ENCODE assay signal across 8 cellular contexts in genomic region chr14:61104358-61104757, GRCh38.
A peak's percentile ranks its signal among the peaks of the same experiment; 100 is the strongest.
DNase-seq lines count a peak whose midpoint lies in the region; ATAC-seq and TF ChIP-seq lines count a peak whose summit lies in the region.
"Had no signal": no experiment of that assay in that cellular context is flagged by ENCODE, and none has a peak within 500 bp of the region (broad histone marks: within the 10 kb centered on the region; RNA-seq: fewer than 3 reads in every experiment).

No MANE protein-coding gene starts in this region.

- H3K36me3 ChIP-seq in HCT116 (ENCODE audit: control insufficient read depth in 1 of 2, insufficient read depth in 2 of 2, low read length in 2 of 2) (no peaks in the 10 kb centered on the region), OCI-LY3 (replicated peaks; ENCODE audit: low read depth, low read length) (peaks cover 3% of the 10 kb centered on the region), fibroblast of lung (ENCODE audit: control insufficient read depth, insufficient read depth, low read length) (no peaks in the 10 kb centered on the region)

- H3K27me3 ChIP-seq in HCT116 (ENCODE audit: insufficient read depth, low read length) (no peaks in the 10 kb centered on the region), OCI-LY3 (ENCODE audit: low read depth, low read length) (no peaks in the 10 kb centered on the region), fibroblast of lung (ENCODE audit: control insufficient read depth, insufficient read depth, low read length) (no peaks in the 10 kb centered on the region), dorsolateral prefrontal cortex (no peaks in the 10 kb centered on the region)

- RAD21 ChIA-PET in HCT116 (lab: Charles Lee; ENCODE audit: low non-redundant PET in 1 of 2, low total read pairs in 2 of 2, uncharacterized antibody in 2 of 2, unreplicated experiment in 2 of 2) = no interaction called here

- H2AFZ ChIP-seq in HCT116 (ENCODE audit: low read depth, low read length, poor library complexity, severe bottlenecking) = no peak overlapping the region
- H2AFZ ChIP-seq in OCI-LY3 (ENCODE audit: low read depth, low read length) = peak overlapping the region; percentile 58; the same call in 1 of the 2 replicates
- H2AFZ ChIP-seq in fibroblast of lung (ENCODE audit: low read length) = peak overlapping the region; percentile 6

- no peaks in the 10 kb centered on the region for H3K9me2 ChIP-seq in HCT116 (ENCODE audit: insufficient read depth)

- peaks cover 27 to 39% of the 10 kb centered on the region in 2 experiments for H3K4me1 ChIP-seq in HCT116 (ENCODE audit: control insufficient read depth in 1 of 2, insufficient read depth in 2 of 2, low read length in 2 of 2)
- peaks cover 47% of the 10 kb centered on the region for H3K4me1 ChIP-seq in OCI-LY3 (ENCODE audit: low read length)
- peaks cover 32% of the 10 kb centered on the region for H3K4me1 ChIP-seq in fibroblast of lung (ENCODE audit: control insufficient read depth, extremely low read depth, insufficient read depth, low read length)

- intact Hi-C loops in HCT116 (cut with micrococcal nuclease) = loop anchor here (5.0 kb wide), 1 partner anchor 73 kb away; no protein-coding TSS in a partner anchor
- intact Hi-C loops in dorsolateral prefrontal cortex (cut with DNase I) = no loop called here

- no peaks in the 10 kb centered on the region for H4K20me1 ChIP-seq in HCT116 (ENCODE audit: insufficient read depth)
- H4K20me1 ChIP-seq in OCI-LY3 (ENCODE audit: insufficient read depth, low read length) = no peaks in the 10 kb centered on the region
- H4K20me1 ChIP-seq in fibroblast of lung (ENCODE audit: control insufficient read depth, extremely low read depth, insufficient read depth, low read length) = no peaks in the 10 kb centered on the region

- CTCF ChIA-PET in HCT116 (lab: Charles Lee) = no interaction called here

- no peak for ATAC-seq in HCT116

- H3K9me3 ChIP-seq in HCT116 (ENCODE audit: control insufficient read depth in 1 of 2, insufficient read depth in 1 of 2, low read depth in 1 of 2, low read length in 2 of 2) (no peaks in the 10 kb centered on the region), OCI-LY3 (ENCODE audit: insufficient read depth, low read length) (no peaks in the 10 kb centered on the region), fibroblast of lung (ENCODE audit: control insufficient read depth, insufficient read depth, low read depth, low read length) (no peaks in the 10 kb centered on the region)

- no peak for TF ChIP-seq POLR2A in HCT116 (IDR thresholded peaks at IDR 0.05; ENCODE audit: borderline replicate concordance, extremely low read depth, insufficient read depth, insufficient read length)

- POLR2A ChIA-PET in HCT116 (lab: Charles Lee) = no interaction called here

- peak overlapping the region; percentile 93 for H3K4me2 ChIP-seq in HCT116 (ENCODE audit: low read length)
- H3K4me2 ChIP-seq in OCI-LY3 (ENCODE audit: low read length) = peak overlapping the region; percentile 96
- no peak overlapping the region for H3K4me2 ChIP-seq in fibroblast of lung (ENCODE audit: extremely low read depth, insufficient read depth, low read length)

- no peak for TF ChIP-seq RAD21 in HCT116 (IDR thresholded peaks at IDR 0.05; ENCODE audit: low read depth)

- no peak for DNase-seq in HCT116 (ENCODE audit: low read depth, low spot score)
- no peak for DNase-seq in fibroblast of lung (ENCODE audit: low read depth in 2 of 2)
- no peak for DNase-seq in NCI-H146 (lab: John Stamatoyannopoulos, UW)
- DNase-seq in dorsolateral prefrontal cortex = no peak
- no peak for DNase-seq in GOT3 (lab: John Stamatoyannopoulos, UW)
- DNase-seq: DND-41 had no signal

- peak overlapping the region; percentile 91 for H3K27ac ChIP-seq in HCT116 (ENCODE audit: low read depth, low read length)
- peak overlapping the region; percentile 58 for H3K27ac ChIP-seq in OCI-LY3 (ENCODE audit: low read length)
- H3K27ac ChIP-seq in fibroblast of lung (ENCODE audit: insufficient read depth, low read length) = peak overlapping the region; percentile 90
- H3K27ac ChIP-seq in skin epidermis = peak overlapping the region in 18 of 21 experiments; percentile 19 to 85 (median 74)
- H3K27ac ChIP-seq in dorsolateral prefrontal cortex = peak overlapping the region in 20 of 59 donors; percentile 0 to 74 (median 50)

- H3K79me2 ChIP-seq in HCT116 (ENCODE audit: insufficient read depth, low read length) (no peaks in the 10 kb centered on the region), OCI-LY3 (ENCODE audit: low read length) (no peaks in the 10 kb centered on the region), fibroblast of lung (ENCODE audit: control insufficient read depth, insufficient read depth, low read length) (no peaks in the 10 kb centered on the region)

- H3K9ac ChIP-seq in HCT116 (ENCODE audit: low read length) (peak overlapping the region; percentile 75), OCI-LY3 (ENCODE audit: low read length) (peak overlapping the region; percentile 56), fibroblast of lung (ENCODE audit: insufficient read depth, low read length) (peak overlapping the region; percentile 50)

- TF ChIP-seq CTCF in HCT116 (IDR thresholded peaks at IDR 0.05 in 2 of 3, conservative IDR thresholded peaks at IDR 0.05 in 1 of 3; ENCODE audit: borderline replicate concordance in 1 of 3, insufficient read depth in 1 of 3, low read depth in 2 of 3, low read length in 2 of 3) = no peak
- TF ChIP-seq CTCF in OCI-LY3 (IDR thresholded peaks at IDR 0.05; ENCODE audit: low read depth, low read length) = no peak
- no peak for TF ChIP-seq CTCF in fibroblast of lung (conservative IDR thresholded peaks at IDR 0.05 in 1 of 2, IDR thresholded peaks at IDR 0.05 in 1 of 2; ENCODE audit: low read depth in 1 of 2, low read length in 2 of 2)
- no peak for TF ChIP-seq CTCF in dorsolateral prefrontal cortex (IDR thresholded peaks at IDR 0.05 in 54 of 56, conservative IDR thresholded peaks at IDR 0.05 in 2 of 56; ENCODE audit: low read depth in 1 of 56, partially characterized antibody in 56 of 56)

- no TSS peak for BruUV-seq in HCT116 (replicated peaks; lab: Mats Ljungman, UMichigan)

- H3K4me3 ChIP-seq in HCT116 (replicated peaks in 1 of 2; ENCODE audit: low read depth in 1 of 2, low read length in 2 of 2) (peak overlapping the region in 1 of 2 experiments; percentile 55; a peak in 2 of 4 replicates), OCI-LY3 (ENCODE audit: low read length) (peak overlapping the region; percentile 71), fibroblast of lung (replicated peaks in 1 of 4; ENCODE audit: control extremely low read depth in 1 of 4, insufficient read depth in 1 of 4, low read depth in 3 of 4, low read length in 4 of 4) (no peak overlapping the region), skin epidermis (no peak overlapping the region), dorsolateral prefrontal cortex (no peak overlapping the region)

TF ChIP-seq in HCT116, 20 proteins besides CTCF, POLR2A, EP300 and RAD21 (continues in another document):
- TF ChIP-seq EZH2 (IDR thresholded peaks at IDR 0.05) (no peak), ZBTB33 (IDR thresholded peaks at IDR 0.05; ENCODE audit: extremely low read depth, insufficient replicate concordance, low read length) (no peak), ATF3 (IDR thresholded peaks at IDR 0.05) (no peak), EGR1 (IDR thresholded peaks at IDR 0.05; ENCODE audit: low read depth) (no peak), REST (IDR thresholded peaks at IDR 0.05; ENCODE audit: low read depth) (no peak), ZNF274 (IDR thresholded peaks at IDR 0.05; ENCODE audit: low read depth, low read length) (no peak), SP1 (IDR thresholded peaks at IDR 0.05; ENCODE audit: low read depth) (no peak), EZH2phosphoT487 (IDR thresholded peaks at IDR 0.05; ENCODE audit: borderline replicate concordance) (no peak), SIN3A (IDR thresholded peaks at IDR 0.05; ENCODE audit: low read depth) (no peak)
